1 cellular context compared by ENCODE assay signal in genomic region chr20:45880988-45881788, GRCh38.
TF ChIP-seq lines count a peak whose summit lies in the region.

Gene ZSWIM1, plus strand, starts transcription at chr20:45881227. Its CDS starts 1,366 bp downstream, at chr20:45882593.

TF ChIP-seq in HepG2, 621 proteins besides CTCF, POLR2A, EP300 and RAD21 (continued from another document and continues in another):
- TF ChIP-seq ZNF607 (CRISPR knock-in tag; IDR thresholded peaks at IDR 0.05; ENCODE audit: borderline replicate concordance), result peak; percentile 54; the same call in 1 of the 2 replicates
- no peak for TF ChIP-seq AGO2 (optimal IDR thresholded peaks at IDR 0.05; ENCODE audit: low read depth, low read length)
- no peak for TF ChIP-seq MTF2 (CRISPR knock-in tag; IDR thresholded peaks at IDR 0.05; ENCODE audit: borderline replicate concordance)
- TF ChIP-seq PPARG (CRISPR knock-in tag; conservative IDR thresholded peaks at IDR 0.05), result peak; percentile 83
- TF ChIP-seq TSC22D2 (CRISPR knock-in tag; IDR thresholded peaks at IDR 0.05; ENCODE audit: borderline replicate concordance), result peak; percentile 42; the same call in 1 of the 2 replicates
- no peak for TF ChIP-seq CENPT (CRISPR knock-in tag; IDR thresholded peaks at IDR 0.05; ENCODE audit: low read depth)
- TF ChIP-seq NCOA1 (CRISPR knock-in tag; IDR thresholded peaks at IDR 0.05), result no peak
- peak; percentile 84 for TF ChIP-seq PHF20 (CRISPR knock-in tag; IDR thresholded peaks at IDR 0.05)
- peak; percentile 92 for TF ChIP-seq SIN3A (IDR thresholded peaks at IDR 0.05; ENCODE audit: borderline replicate concordance, low read depth, low read length)
- TF ChIP-seq NFAT5 (CRISPR knock-in tag; IDR thresholded peaks at IDR 0.05), result no peak; the same call in 1 of the 2 replicates
- TF ChIP-seq SNAPC4 (CRISPR knock-in tag; IDR thresholded peaks at IDR 0.05), result no peak
- TF ChIP-seq AFF4 (CRISPR knock-in tag; IDR thresholded peaks at IDR 0.05), result no peak; the same call in 1 of the 2 replicates
- TF ChIP-seq TOE1 (CRISPR knock-in tag; IDR thresholded peaks at IDR 0.05), result peak; percentile 91; the same call in 1 of the 2 replicates
- peak; percentile 59; the same call in 1 of the 2 replicates for TF ChIP-seq ISL2 (CRISPR knock-in tag; IDR thresholded peaks at IDR 0.05)
- TF ChIP-seq CHD2 (IDR thresholded peaks at IDR 0.05; ENCODE audit: low read depth, low read length), result peak; percentile 78
- TF ChIP-seq NR2F1 (CRISPR knock-in tag; IDR thresholded peaks at IDR 0.05), result peak; percentile 65 to 97
- peak; percentile 83; the same call in 1 of the 2 replicates for TF ChIP-seq ZNF33B (CRISPR knock-in tag; IDR thresholded peaks at IDR 0.05)
- no peak for TF ChIP-seq NFE2L1 (CRISPR knock-in tag; IDR thresholded peaks at IDR 0.05; ENCODE audit: borderline replicate concordance)
- TF ChIP-seq HMG20A (CRISPR knock-in tag; IDR thresholded peaks at IDR 0.05; ENCODE audit: borderline replicate concordance), result no peak; the same call in 1 of the 2 replicates
- peak; percentile 55; the same call in 1 of the 2 replicates for TF ChIP-seq SRF (IDR thresholded peaks at IDR 0.05; ENCODE audit: low read depth, low read length)
- no peak for TF ChIP-seq ZSCAN29 (CRISPR knock-in tag; conservative IDR thresholded peaks at IDR 0.05)
- peak; percentile 33 for TF ChIP-seq SKI (IDR thresholded peaks at IDR 0.05; ENCODE audit: partially characterized antibody)
- peak; percentile 66; the same call in 1 of the 2 replicates for TF ChIP-seq KAT7 (CRISPR knock-in tag; IDR thresholded peaks at IDR 0.05; ENCODE audit: borderline replicate concordance)
- peak; percentile 89 for TF ChIP-seq NR2F2 (IDR thresholded peaks at IDR 0.05; ENCODE audit: borderline replicate concordance, low read depth)
- TF ChIP-seq ZNF512B (CRISPR knock-in tag; IDR thresholded peaks at IDR 0.05; ENCODE audit: borderline replicate concordance), result no peak
- peak; percentile 56; the same call in 1 of the 2 replicates for TF ChIP-seq ZKSCAN8 (CRISPR knock-in tag; IDR thresholded peaks at IDR 0.05; ENCODE audit: borderline replicate concordance)
- 0 out of 2 replicates have a peak, but pooled peaks have one; percentile 83 for TF ChIP-seq ZNF510 (CRISPR knock-in tag; IDR thresholded peaks at IDR 0.05; ENCODE audit: low read depth)
- TF ChIP-seq CAMTA2 (CRISPR knock-in tag; IDR thresholded peaks at IDR 0.05; ENCODE audit: borderline replicate concordance), result 0 out of 2 replicates have a peak, but pooled peaks have one; percentile 60
- no peak for TF ChIP-seq FOXA1 (IDR thresholded peaks at IDR 0.05)
- TF ChIP-seq FOXA1 (CRISPR knock-in tag; IDR thresholded peaks at IDR 0.05), result no peak; the same call in 1 of the 2 replicates
- TF ChIP-seq RNF219 (CRISPR knock-in tag; IDR thresholded peaks at IDR 0.05), result no peak
- TF ChIP-seq NFIB (CRISPR knock-in tag; IDR thresholded peaks at IDR 0.05; ENCODE audit: borderline replicate concordance), result no peak
- TF ChIP-seq REL (CRISPR knock-in tag; conservative IDR thresholded peaks at IDR 0.05), result peak; percentile 69; the same call in 1 of the 2 replicates
- TF ChIP-seq GMEB1 (CRISPR knock-in tag; IDR thresholded peaks at IDR 0.05; ENCODE audit: borderline replicate concordance), result no peak; the same call in 1 of the 2 replicates
- peak; percentile 78 for TF ChIP-seq ZNF335 (CRISPR knock-in tag; IDR thresholded peaks at IDR 0.05)
